ENCODE assay signal across 1 cellular context in the genomic region with DNA sequence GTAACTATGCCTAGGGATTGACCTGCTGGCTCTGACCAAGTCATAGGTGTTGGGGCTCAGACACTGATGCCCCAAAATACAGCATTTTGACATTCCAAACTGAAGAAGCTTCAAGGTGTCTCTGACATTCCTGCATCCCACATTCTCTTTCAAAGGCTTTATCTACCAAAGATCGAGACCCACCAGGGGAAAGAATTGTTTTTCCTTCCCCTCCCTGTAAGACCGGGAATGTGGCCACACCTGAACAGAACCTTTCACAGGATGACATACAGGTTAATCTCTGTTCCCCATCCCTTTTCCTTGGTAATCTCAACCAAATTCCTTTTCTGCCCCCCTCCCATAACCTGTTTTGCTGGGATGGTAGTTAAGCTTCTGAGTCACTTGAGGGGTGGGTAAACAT.
TF ChIP-seq lines count a peak whose summit lies in the region.

No MANE protein-coding gene starts in this region.

TF ChIP-seq in H1, 55 proteins besides CTCF, POLR2A, EP300 and RAD21:
- TF ChIP-seq, protein P1, sequence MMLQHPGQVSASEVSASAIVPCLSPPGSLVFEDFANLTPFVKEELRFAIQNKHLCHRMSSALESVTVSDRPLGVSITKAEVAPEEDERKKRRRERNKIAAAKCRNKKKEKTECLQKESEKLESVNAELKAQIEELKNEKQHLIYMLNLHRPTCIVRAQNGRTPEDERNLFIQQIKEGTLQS (IDR thresholded peaks at IDR 0.05; ENCODE audit: insufficient read depth, low read depth, low read length): no peak
- TF ChIP-seq TEAD4 (IDR thresholded peaks at IDR 0.05; ENCODE audit: low read depth, low read length): peak; percentile 68
